Comparison of ENCODE assay signal across 23 cellular contexts in the genomic region with DNA sequence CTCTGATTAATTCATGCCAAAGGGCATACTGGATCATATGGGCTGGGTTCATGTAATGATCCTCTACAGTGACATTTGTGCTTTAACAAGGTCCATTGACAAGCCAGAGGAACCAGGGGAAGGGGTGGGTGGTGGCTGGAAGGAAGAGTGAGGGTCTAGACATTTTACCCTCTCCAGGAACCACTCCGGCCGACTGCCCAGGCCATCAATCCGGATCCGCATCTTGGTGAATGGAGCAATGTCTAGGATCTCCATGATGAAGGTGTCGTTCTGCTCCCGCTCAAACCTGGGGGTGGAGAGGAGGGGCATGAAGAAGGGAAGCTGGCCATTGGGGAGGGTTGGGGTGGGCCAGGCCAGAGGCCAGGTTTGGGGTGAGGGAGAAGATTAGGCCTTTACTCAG.
"Had no signal": no experiment of that assay in that cellular context is flagged by ENCODE, and none has a peak within 500 bp of the region (broad histone marks: within the 10 kb centered on the region; RNA-seq: fewer than 3 reads in every experiment).

No MANE protein-coding gene starts in this region.

- H3K27ac ChIP-seq: colonic mucosa, coronary artery, dorsolateral prefrontal cortex, epithelial cell of prostate, esophagus muscularis mucosa, esophagus squamous epithelium, foreskin keratinocyte, gastrocnemius medialis, gastroesophageal sphincter, heart left ventricle had no signal

- H3K27me3 Mint-ChIP-seq: dendritic cell treated with granulocyte-macrophage colony-stimulating factor and Interleukin-4, amounts not matched to agents 40 ng/mL and 50 ng/mL, for 4 days had no signal

- H3K27ac Mint-ChIP-seq: dendritic cell treated with granulocyte-macrophage colony-stimulating factor and Interleukin-4, amounts not matched to agents 40 ng/mL and 50 ng/mL, for 4 days; effector memory CD8-positive, alpha-beta T cell had no signal

- H3K4me3 ChIP-seq: colonic mucosa, coronary artery, dorsolateral prefrontal cortex, esophagus muscularis mucosa, esophagus squamous epithelium, gastrocnemius medialis, gastroesophageal sphincter, heart left ventricle had no signal

- H3K9me3 ChIP-seq: colonic mucosa, esophagus squamous epithelium, gastrocnemius medialis had no signal

- DNase-seq: colonic mucosa; cortex of kidney; dermis blood vessel endothelial cell; dorsolateral prefrontal cortex; effector CD4-positive, alpha-beta T cell; effector CD8-positive, alpha-beta T cell; effector memory CD4-positive, alpha-beta T cell; effector memory CD8-positive, alpha-beta T cell; erythroblast; esophagus squamous epithelium; foreskin fibroblast; foreskin keratinocyte; foreskin melanocyte; gastrocnemius medialis; glutamatergic neuron; head of caudate nucleus; heart left ventricle had no signal

- H3K4me3 Mint-ChIP-seq: dendritic cell treated with granulocyte-macrophage colony-stimulating factor and Interleukin-4, amounts not matched to agents 40 ng/mL and 50 ng/mL, for 4 days; effector memory CD8-positive, alpha-beta T cell had no signal

- H3K27me3 ChIP-seq: colonic mucosa, esophagus muscularis mucosa, esophagus squamous epithelium, foreskin keratinocyte, gastrocnemius medialis, heart left ventricle had no signal

- H3K9me3 Mint-ChIP-seq: dendritic cell treated with granulocyte-macrophage colony-stimulating factor and Interleukin-4, amounts not matched to agents 40 ng/mL and 50 ng/mL, for 4 days had no signal

- H3K36me3 ChIP-seq: colonic mucosa, esophagus squamous epithelium, gastrocnemius medialis, gastroesophageal sphincter, heart left ventricle had no signal

- H3K4me1 ChIP-seq: colonic mucosa, esophagus muscularis mucosa, esophagus squamous epithelium, foreskin keratinocyte, gastrocnemius medialis, gastroesophageal sphincter, heart left ventricle had no signal

- ATAC-seq: effector memory CD8-positive, alpha-beta T cell; esophagus mucosa; foreskin keratinocyte; gastrocnemius medialis; gastroesophageal sphincter; heart left ventricle had no signal
